Comparison of ENCODE assay signal across 1 cellular context in genomic region chr11:535519-536454, GRCh38.
TF ChIP-seq lines count a peak whose summit lies in the region.

TSS of gene HRAS (minus strand) at chr11:535576.

TF ChIP-seq in HepG2, 621 proteins besides CTCF, POLR2A, EP300 and RAD21 (continued from another document and continues in another):
- TF ChIP-seq ZNF709 (CRISPR knock-in tag; IDR thresholded peaks at IDR 0.05) (peak; percentile 82; the same call in 1 of the 2 replicates), KMT2A (CRISPR knock-in tag; IDR thresholded peaks at IDR 0.05) (peak; percentile 36; the same call in 1 of the 2 replicates), ZBED4 (CRISPR knock-in tag; IDR thresholded peaks at IDR 0.05; ENCODE audit: borderline replicate concordance) (peak; percentile 52; the same call in 1 of the 2 replicates), ZNF678 (CRISPR knock-in tag; IDR thresholded peaks at IDR 0.05) (no peak), THAP8 (CRISPR knock-in tag; IDR thresholded peaks at IDR 0.05; ENCODE audit: borderline replicate concordance) (no peak), ZFP37 (CRISPR knock-in tag; IDR thresholded peaks at IDR 0.05; ENCODE audit: borderline replicate concordance) (no peak), PHF20 (CRISPR knock-in tag; IDR thresholded peaks at IDR 0.05) (0 out of 2 replicates have a peak, but pooled peaks have one; percentile 19), SETDB1 (CRISPR knock-in tag; IDR thresholded peaks at IDR 0.05; ENCODE audit: borderline replicate concordance) (no peak), LBX2 (CRISPR knock-in tag; IDR thresholded peaks at IDR 0.05; ENCODE audit: borderline replicate concordance) (no peak), BORCS8-MEF2B (CRISPR knock-in tag; IDR thresholded peaks at IDR 0.05) (no peak), CC2D1A (CRISPR knock-in tag; IDR thresholded peaks at IDR 0.05) (no peak), ZSCAN12 (CRISPR knock-in tag; IDR thresholded peaks at IDR 0.05) (peak; percentile 72; the same call in 1 of the 2 replicates), HNRNPK (IDR thresholded peaks at IDR 0.05; ENCODE audit: low read depth, low read length, poor library complexity, severe bottlenecking) (peak; percentile 58), MAFK (conservative IDR thresholded peaks at IDR 0.05 in 1 of 2, IDR thresholded peaks at IDR 0.05 in 1 of 2; ENCODE audit: low read length in 2 of 2) (no peak), JUN (CRISPR knock-in tag; IDR thresholded peaks at IDR 0.05) (no peak), CCDC6 (CRISPR knock-in tag; IDR thresholded peaks at IDR 0.05) (0 out of 2 replicates have a peak, but pooled peaks have one; percentile 53), THAP11 (CRISPR knock-in tag; IDR thresholded peaks at IDR 0.05) (peak; percentile 74), ZNF30 (CRISPR knock-in tag; IDR thresholded peaks at IDR 0.05) (no peak), ZNF446 (CRISPR knock-in tag; IDR thresholded peaks at IDR 0.05) (peak; percentile 65), KDM3A (CRISPR knock-in tag; IDR thresholded peaks at IDR 0.05; ENCODE audit: low read depth) (no peak), FOXK1 (CRISPR knock-in tag; IDR thresholded peaks at IDR 0.05; ENCODE audit: borderline replicate concordance, low read depth) (0 out of 2 replicates have a peak, but pooled peaks have one; percentile 32), SP1 (IDR thresholded peaks at IDR 0.05) (no peak), SP1 (CRISPR knock-in tag; IDR thresholded peaks at IDR 0.05) (peak; percentile 70), ZNF567 (CRISPR knock-in tag; IDR thresholded peaks at IDR 0.05; ENCODE audit: borderline replicate concordance) (0 out of 2 replicates have a peak, but pooled peaks have one; percentile 42), CENPBD1 (CRISPR knock-in tag; IDR thresholded peaks at IDR 0.05; ENCODE audit: borderline replicate concordance, low read depth) (no peak), ZNF546 (CRISPR knock-in tag; conservative IDR thresholded peaks at IDR 0.05) (no peak), PLRG1 (conservative IDR thresholded peaks at IDR 0.05) (no peak), KAT8 (CRISPR knock-in tag; IDR thresholded peaks at IDR 0.05) (peak; percentile 71), ARNTL (CRISPR knock-in tag; IDR thresholded peaks at IDR 0.05) (peak; percentile 64; the same call in 1 of the 2 replicates), ZBTB39 (CRISPR knock-in tag; IDR thresholded peaks at IDR 0.05) (no peak), POGZ (CRISPR knock-in tag; IDR thresholded peaks at IDR 0.05) (0 out of 2 replicates have a peak, but pooled peaks have one; percentile 14), CEBPB (IDR thresholded peaks at IDR 0.05; ENCODE audit: borderline replicate concordance, low read depth, low read length) (no peak), ETV5 (CRISPR knock-in tag; IDR thresholded peaks at IDR 0.05; ENCODE audit: borderline replicate concordance) (peak; percentile 48; the same call in 1 of the 2 replicates), SIX4 (CRISPR knock-in tag; IDR thresholded peaks at IDR 0.05) (no peak), U2AF1 (optimal IDR thresholded peaks at IDR 0.05; ENCODE audit: low read depth, low read length) (peak; percentile 31), GTF3A (CRISPR knock-in tag; conservative IDR thresholded peaks at IDR 0.05) (0 out of 2 replicates have a peak, but pooled peaks have one; percentile 17), NKX3-1 (CRISPR knock-in tag; IDR thresholded peaks at IDR 0.05) (peak; percentile 49; the same call in 1 of the 2 replicates), RBAK (CRISPR knock-in tag; IDR thresholded peaks at IDR 0.05) (no peak), HMGXB4 (CRISPR knock-in tag; IDR thresholded peaks at IDR 0.05; ENCODE audit: borderline replicate concordance in 1 of 2, low read depth in 1 of 2) (peak in 1 of 2 experiments; percentile 57; a peak in 3 of 4 replicates), KAT7 (CRISPR knock-in tag; IDR thresholded peaks at IDR 0.05; ENCODE audit: borderline replicate concordance) (peak; percentile 62; the same call in 1 of the 2 replicates), NFIC (IDR thresholded peaks at IDR 0.05; ENCODE audit: low read length) (no peak), SKI (IDR thresholded peaks at IDR 0.05; ENCODE audit: partially characterized antibody) (peak; percentile 20), ZNF574 (CRISPR knock-in tag; IDR thresholded peaks at IDR 0.05) (peak; percentile 66)
- TF ChIP-seq, protein P1, sequence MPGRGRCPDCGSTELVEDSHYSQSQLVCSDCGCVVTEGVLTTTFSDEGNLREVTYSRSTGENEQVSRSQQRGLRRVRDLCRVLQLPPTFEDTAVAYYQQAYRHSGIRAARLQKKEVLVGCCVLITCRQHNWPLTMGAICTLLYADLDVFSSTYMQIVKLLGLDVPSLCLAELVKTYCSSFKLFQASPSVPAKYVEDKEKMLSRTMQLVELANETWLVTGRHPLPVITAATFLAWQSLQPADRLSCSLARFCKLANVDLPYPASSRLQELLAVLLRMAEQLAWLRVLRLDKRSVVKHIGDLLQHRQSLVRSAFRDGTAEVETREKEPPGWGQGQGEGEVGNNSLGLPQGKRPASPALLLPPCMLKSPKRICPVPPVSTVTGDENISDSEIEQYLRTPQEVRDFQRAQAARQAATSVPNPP (CRISPR knock-in tag; IDR thresholded peaks at IDR 0.05), result no peak
- TF ChIP-seq, protein P2, sequence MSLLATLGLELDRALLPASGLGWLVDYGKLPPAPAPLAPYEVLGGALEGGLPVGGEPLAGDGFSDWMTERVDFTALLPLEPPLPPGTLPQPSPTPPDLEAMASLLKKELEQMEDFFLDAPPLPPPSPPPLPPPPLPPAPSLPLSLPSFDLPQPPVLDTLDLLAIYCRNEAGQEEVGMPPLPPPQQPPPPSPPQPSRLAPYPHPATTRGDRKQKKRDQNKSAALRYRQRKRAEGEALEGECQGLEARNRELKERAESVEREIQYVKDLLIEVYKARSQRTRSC (CRISPR knock-in tag; IDR thresholded peaks at IDR 0.05; ENCODE audit: low read depth), result no peak
- TF ChIP-seq, protein P3, sequence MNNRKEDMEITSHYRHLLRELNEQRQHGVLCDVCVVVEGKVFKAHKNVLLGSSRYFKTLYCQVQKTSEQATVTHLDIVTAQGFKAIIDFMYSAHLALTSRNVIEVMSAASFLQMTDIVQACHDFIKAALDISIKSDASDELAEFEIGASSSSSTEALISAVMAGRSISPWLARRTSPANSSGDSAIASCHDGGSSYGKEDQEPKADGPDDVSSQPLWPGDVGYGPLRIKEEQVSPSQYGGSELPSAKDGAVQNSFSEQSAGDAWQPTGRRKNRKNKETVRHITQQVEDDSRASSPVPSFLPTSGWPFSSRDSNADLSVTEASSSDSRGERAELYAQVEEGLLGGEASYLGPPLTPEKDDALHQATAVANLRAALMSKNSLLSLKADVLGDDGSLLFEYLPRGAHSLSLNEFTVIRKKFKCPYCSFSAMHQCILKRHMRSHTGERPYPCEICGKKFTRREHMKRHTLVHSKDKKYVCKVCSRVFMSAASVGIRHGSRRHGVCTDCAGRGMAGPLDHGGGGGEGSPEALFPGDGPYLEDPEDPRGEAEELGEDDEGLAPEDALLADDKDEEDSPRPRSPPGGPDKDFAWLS (CRISPR knock-in tag; IDR thresholded peaks at IDR 0.05; ENCODE audit: borderline replicate concordance), result no peak
- TF ChIP-seq, protein P4, sequence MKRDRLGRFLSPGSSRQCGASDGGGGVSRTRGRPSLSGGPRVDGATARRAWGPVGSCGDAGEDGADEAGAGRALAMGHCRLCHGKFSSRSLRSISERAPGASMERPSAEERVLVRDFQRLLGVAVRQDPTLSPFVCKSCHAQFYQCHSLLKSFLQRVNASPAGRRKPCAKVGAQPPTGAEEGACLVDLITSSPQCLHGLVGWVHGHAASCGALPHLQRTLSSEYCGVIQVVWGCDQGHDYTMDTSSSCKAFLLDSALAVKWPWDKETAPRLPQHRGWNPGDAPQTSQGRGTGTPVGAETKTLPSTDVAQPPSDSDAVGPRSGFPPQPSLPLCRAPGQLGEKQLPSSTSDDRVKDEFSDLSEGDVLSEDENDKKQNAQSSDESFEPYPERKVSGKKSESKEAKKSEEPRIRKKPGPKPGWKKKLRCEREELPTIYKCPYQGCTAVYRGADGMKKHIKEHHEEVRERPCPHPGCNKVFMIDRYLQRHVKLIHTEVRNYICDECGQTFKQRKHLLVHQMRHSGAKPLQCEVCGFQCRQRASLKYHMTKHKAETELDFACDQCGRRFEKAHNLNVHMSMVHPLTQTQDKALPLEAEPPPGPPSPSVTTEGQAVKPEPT (CRISPR knock-in tag; IDR thresholded peaks at IDR 0.05; ENCODE audit: low read depth), result no peak
